Comparison of ENCODE assay signal across 20 cellular contexts in the genomic region with DNA sequence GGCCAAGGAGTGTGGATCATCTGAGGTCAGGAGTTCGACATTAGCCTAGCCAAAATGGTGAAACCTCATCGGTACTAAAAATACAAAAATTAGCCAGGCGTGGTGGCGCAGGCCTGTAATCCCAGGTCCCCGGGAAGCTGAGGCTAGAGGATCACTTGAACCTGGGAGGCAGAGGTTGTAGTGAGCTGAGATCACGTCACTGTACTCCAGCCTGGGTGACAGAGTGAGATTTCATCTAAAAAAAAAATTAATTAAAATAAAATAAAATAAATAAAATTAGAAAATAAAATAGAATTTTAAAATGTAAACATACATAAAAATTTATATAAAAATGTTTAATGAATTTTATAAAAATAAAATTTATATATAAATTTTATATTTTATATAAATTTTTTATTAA.
"Had no signal": no experiment of that assay in that cellular context is flagged by ENCODE, and none has a peak within 500 bp of the region (broad histone marks: within the 10 kb centered on the region; RNA-seq: fewer than 3 reads in every experiment).

No MANE protein-coding gene starts in this region.

- H3K36me3 ChIP-seq: MG63 had no signal

- FAIRE-seq: HepG2 had no signal

- H3K27me3 ChIP-seq: MG63 had no signal

- ATAC-seq: HepG2 had no signal

- H3K9me3 ChIP-seq: MG63, SK-N-SH had no signal

- H3K9ac ChIP-seq: SK-N-SH had no signal

- H3K4me3 ChIP-seq: MG63 had no signal

- H3K27ac ChIP-seq: RWPE1 had no signal

- DNase-seq: IMR-90, KG1, MG63, NCI-H1092, NCI-H1105 treated with DMSO at 0.1 percent for 48 hours, NCI-H1417 treated with DMSO at 0.1 percent for 48 hours, NCI-H146, NCI-H1694 treated with DMSO at 0.1 percent for 48 hours, NCI-H1930, NCI-H2081 treated with DMSO at 0.1 percent for 48 hours, NCI-H2171, NCI-H226, NCI-H446, NCI-H510A, NCI-H524 treated with DMSO at 0.1 percent for 48 hours, NCI-H774, SHP77, SK-N-SH had no signal
